In genomic region chr2:65128297-65129190, GRCh38 we compare ENCODE assay signal across 8 cellular contexts. TPM values are rescaled to one million over a fixed set of nuclear protein-coding genes. Genes with fewer than 3 reads are reported as not detected.
DNase-seq lines count a peak whose midpoint lies in the region; ATAC-seq, FAIRE-seq and TF ChIP-seq lines count a peak whose summit lies in the region.

No MANE protein-coding gene starts in this region.

- H3K9me2 ChIP-seq in SK-N-SH (no peaks in the 10 kb centered on the region), neural cell (ENCODE audit: insufficient read depth, low read length) (no peaks in the 10 kb centered on the region)

- DNase-seq in SK-N-SH (no peak), RPMI8226 (peak; percentile 49), endothelial cell of umbilical vein (ENCODE audit: low read depth, low spot score) (peak; percentile 15), DMS153 treated with DMSO at 0.1 percent for 48 hours (lab: John Stamatoyannopoulos, UW; ENCODE audit: unreplicated experiment) (no peak), cortex of kidney (lab: John Stamatoyannopoulos, UW) (no peak)

- dilution Hi-C loops in endothelial cell of umbilical vein (cut with MboI; ENCODE audit: extremely low pct_ligation_motif_present, low sequenced_read_pairs), result no loop called here

- peaks cover 6 to 15% of the 10 kb centered on the region in 2 experiments; a peak in 3 of 4 replicates for H3K4me1 ChIP-seq in SK-N-SH (ENCODE audit: control insufficient read depth in 1 of 2, insufficient read depth in 2 of 2, low read depth in 1 of 2, low read length in 1 of 2)
- H3K4me1 ChIP-seq in endothelial cell of umbilical vein (ENCODE audit: control insufficient read depth, extremely low read depth, insufficient read depth, low read length), result peaks cover 33% of the 10 kb centered on the region

- 21% methylated on average over 8 of the region's 8 CpGs for WGBS in SK-N-SH (ENCODE audit: low lambda C conversion rate)

- no peak for TF ChIP-seq CTCF in SK-N-SH (IDR thresholded peaks at IDR 0.05)
- TF ChIP-seq CTCF in endothelial cell of umbilical vein (IDR thresholded peaks at IDR 0.05; ENCODE audit: extremely low read depth in 1 of 2, insufficient read depth in 1 of 2, low read depth in 1 of 2, low read length in 2 of 2), result no peak
- no peak for TF ChIP-seq CTCF in neural cell (IDR thresholded peaks at IDR 0.05; ENCODE audit: poor library complexity, severe bottlenecking)

- POLR2A ChIA-PET in SK-N-SH (lab: Yijun Ruan, JAX), result no interaction called here
- POLR2A ChIA-PET in endothelial cell of umbilical vein (lab: Charles Lee), result interaction anchor here (0.7 to 1.8 kb wide), 3 partner anchors 52 to 73 kb away, joined by 3 to 7 read pairs (median 6); partner anchors contain the start of gene CEP68

- FAIRE-seq in endothelial cell of umbilical vein (lab: Jason Lieb, UNC), result no peak

- no peaks in the 10 kb centered on the region for H3K9me1 ChIP-seq in endothelial cell of umbilical vein (replicated peaks; ENCODE audit: control insufficient read depth, extremely low read depth, insufficient read depth, low read length)

- TF ChIP-seq EP300 in SK-N-SH (IDR thresholded peaks at IDR 0.05; ENCODE audit: borderline replicate concordance in 1 of 2, low read depth in 1 of 2, low read length in 1 of 2), result no peak
- no peak for TF ChIP-seq EP300 in neural cell (conservative IDR thresholded peaks at IDR 0.05; ENCODE audit: poor library complexity, severe bottlenecking)

- H3K27me3 ChIP-seq in SK-N-SH (ENCODE audit: insufficient read depth) (no peaks in the 10 kb centered on the region), endothelial cell of umbilical vein (ENCODE audit: control insufficient read depth in 2 of 2, insufficient read depth in 2 of 2, low read length in 2 of 2) (no peaks in the 10 kb centered on the region), neural cell (ENCODE audit: insufficient read depth, low read depth, low read length) (no peaks in the 10 kb centered on the region)

- intact Hi-C loops in endothelial cell of umbilical vein (cut with micrococcal nuclease), result no loop called here

- H2AFZ ChIP-seq in SK-N-SH (ENCODE audit: low read depth) (no peak overlapping the region), endothelial cell of umbilical vein (ENCODE audit: low read depth, low read length) (no peak overlapping the region), neural cell (ENCODE audit: low read depth, low read length) (no peak overlapping the region)

- H3K9ac ChIP-seq in SK-N-SH (peak overlapping the region; percentile 100), endothelial cell of umbilical vein (replicated peaks; ENCODE audit: extremely low read depth, insufficient read depth, low read length) (peak overlapping the region; percentile 98), neural cell (ENCODE audit: low read length) (peak overlapping the region; percentile 99)

- peak overlapping the region; percentile 85 to 91 for H3K4me3 ChIP-seq in SK-N-SH (ENCODE audit: low read depth in 2 of 2, low read length in 1 of 2)
- peak overlapping the region; percentile 98 to 100 (median 100) for H3K4me3 ChIP-seq in endothelial cell of umbilical vein (replicated peaks in 1 of 3; ENCODE audit: insufficient read depth in 1 of 3, low read depth in 1 of 3, low read length in 3 of 3)
- H3K4me3 ChIP-seq in neural cell (ENCODE audit: low read length), result peak overlapping the region; percentile 85

- TF ChIP-seq RAD21 in SK-N-SH (IDR thresholded peaks at IDR 0.05; ENCODE audit: low read length) (no peak), neural cell (conservative IDR thresholded peaks at IDR 0.05) (no peak)

- H3K79me2 ChIP-seq in SK-N-SH (ENCODE audit: insufficient read depth), result peaks cover 64% of the 10 kb centered on the region
- peaks cover 63% of the 10 kb centered on the region for H3K79me2 ChIP-seq in endothelial cell of umbilical vein (ENCODE audit: control insufficient read depth, insufficient read depth, low read length)
- H3K79me2 ChIP-seq in neural cell (replicated peaks; ENCODE audit: insufficient read depth, low read length), result peaks cover 60% of the 10 kb centered on the region

- H3K36me3 ChIP-seq in SK-N-SH (replicated peaks in 1 of 2; ENCODE audit: control insufficient read depth in 1 of 2, insufficient read depth in 2 of 2, low read length in 1 of 2), result no peaks in the 10 kb centered on the region
- no peaks in the 10 kb centered on the region for H3K36me3 ChIP-seq in endothelial cell of umbilical vein (ENCODE audit: control insufficient read depth in 2 of 2, extremely low read depth in 1 of 2, insufficient read depth in 2 of 2, low read length in 2 of 2)
- H3K36me3 ChIP-seq in neural cell (ENCODE audit: insufficient read depth, low read length), result no peaks in the 10 kb centered on the region

- peaks cover 6% of the 10 kb centered on the region for H3F3A ChIP-seq in SK-N-SH (replicated peaks; ENCODE audit: insufficient read depth)
- peaks cover 3% of the 10 kb centered on the region for H3F3A ChIP-seq in neural cell (ENCODE audit: insufficient read depth, low read length, poor library complexity, severe bottlenecking)

- H4K20me1 ChIP-seq in SK-N-SH (ENCODE audit: insufficient read depth), result peaks cover 58% of the 10 kb centered on the region
- peaks cover 26% of the 10 kb centered on the region for H4K20me1 ChIP-seq in endothelial cell of umbilical vein (replicated peaks; ENCODE audit: control insufficient read depth, extremely low read depth, insufficient read depth, low read length)
- H4K20me1 ChIP-seq in neural cell (ENCODE audit: insufficient read depth), result peaks cover 11% of the 10 kb centered on the region

- TF ChIP-seq POLR2A in endothelial cell of umbilical vein (IDR thresholded peaks at IDR 0.05; ENCODE audit: low read depth, low read length), result no peak

- no peaks in the 10 kb centered on the region for H3K9me3 ChIP-seq in SK-N-SH
- H3K9me3 ChIP-seq in endothelial cell of umbilical vein (replicated peaks; ENCODE audit: control insufficient read depth, insufficient read depth, low read length), result no peaks in the 10 kb centered on the region
- H3K9me3 ChIP-seq in neural cell (ENCODE audit: low read length), result no peaks in the 10 kb centered on the region

- CTCF ChIA-PET in SK-N-SH (lab: Yijun Ruan, JAX), result interaction anchor here (1.3 kb wide), 2 partner anchors 14 to 59 kb away, joined by 4 to 6 read pairs; no protein-coding TSS in a partner anchor
- CTCF ChIA-PET in endothelial cell of umbilical vein (lab: Charles Lee), result interaction anchor here (1.4 kb wide), 1 partner anchor 39 kb away, joined by 5 read pairs; no protein-coding TSS in a partner anchor

- TSS peak; percentile 42 for BruUV-seq in endothelial cell of umbilical vein (replicated peaks; lab: Mats Ljungman, UMichigan)

- H3K27ac ChIP-seq in SK-N-SH (ENCODE audit: low read depth in 2 of 2, low read length in 1 of 2), result peak overlapping the region in 1 of 2 experiments; percentile 97; a peak in 1 of 4 replicates
- peak overlapping the region; percentile 87 for H3K27ac ChIP-seq in endothelial cell of umbilical vein (ENCODE audit: insufficient read depth, low read depth, low read length)
- H3K27ac ChIP-seq in neural cell (ENCODE audit: low read length), result peak overlapping the region; percentile 100

- no peak for ATAC-seq in SK-N-SH treated with all-trans-retinoic acid at 6 μM for 48 hours
- no peak for ATAC-seq in GM19324 (IDR thresholded peaks at IDR 0.05; ENCODE audit: low FRiP score, unreplicated experiment)

- H3K4me2 ChIP-seq in SK-N-SH (peak overlapping the region; percentile 92), endothelial cell of umbilical vein (ENCODE audit: insufficient read depth, low read length) (peak overlapping the region; percentile 94), neural cell (ENCODE audit: low read length) (peak overlapping the region; percentile 57)

TF ChIP-seq in endothelial cell of umbilical vein, 7 proteins besides CTCF, POLR2A, EP300 and RAD21:
- TF ChIP-seq JUN (IDR thresholded peaks at IDR 0.05; ENCODE audit: borderline replicate concordance, insufficient read depth, insufficient read length, low read depth), result no peak
- TF ChIP-seq, protein P1, sequence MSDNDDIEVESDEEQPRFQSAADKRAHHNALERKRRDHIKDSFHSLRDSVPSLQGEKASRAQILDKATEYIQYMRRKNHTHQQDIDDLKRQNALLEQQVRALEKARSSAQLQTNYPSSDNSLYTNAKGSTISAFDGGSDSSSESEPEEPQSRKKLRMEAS (IDR thresholded peaks at IDR 0.05; ENCODE audit: insufficient read depth, insufficient read length), result no peak
TF ChIP-seq in endothelial cell of umbilical vein: peak in this region for 0.

TF ChIP-seq in neural cell, 6 proteins besides CTCF, POLR2A, EP300 and RAD21 (continues in another document):
- TF ChIP-seq SMC3 (conservative IDR thresholded peaks at IDR 0.05; ENCODE audit: poor library complexity), result no peak
- TF ChIP-seq POLR2AphosphoS5 (IDR thresholded peaks at IDR 0.05), result no peak
- no peak for TF ChIP-seq TAF1 (IDR thresholded peaks at IDR 0.05; ENCODE audit: low read depth)
- no peak for TF ChIP-seq MXI1 (conservative IDR thresholded peaks at IDR 0.05; ENCODE audit: poor library complexity, severe bottlenecking)

RNA-seq across cellular contexts. Expression of gene RAB1A, which starts 1.4 kb away (rescaled TPM):
- polyA plus RNA-seq in SK-N-SH (2012; rRNA removed) (111 and 113 TPM in 2 replicates), endothelial cell of umbilical vein (87.9 and 121 TPM in 2 replicates), neural cell (213 and 240 TPM in 2 replicates)
- polyA plus RNA-seq in SK-N-SH (2012; cell fraction: cytosol; rRNA removed), result 131 and 214 TPM in 2 replicates
- polyA plus RNA-seq in SK-N-SH (2012; cell fraction: nucleus; rRNA removed), result 25.4 and 55.8 TPM in 2 replicates
- 170 and 176 TPM in 2 replicates for total RNA-seq in endothelial cell of umbilical vein
- polyA plus RNA-seq in endothelial cell of umbilical vein (2011; cell fraction: cytosol; rRNA removed), result 146 and 156 TPM in 2 replicates
- polyA plus RNA-seq in endothelial cell of umbilical vein (2011; cell fraction: nucleus; rRNA removed), result 56.9 and 61.2 TPM in 2 replicates
- polyA plus RNA-seq in endothelial cell of umbilical vein (2012), result 240 and 279 TPM in 2 replicates
- polyA minus RNA-seq in endothelial cell of umbilical vein (64.0 and 108 TPM in 2 replicates), neural cell (112 and 131 TPM in 2 replicates)
- 33.6 TPM for polyA minus RNA-seq in endothelial cell of umbilical vein (2011; cell fraction: cytosol; rRNA and poly(A)+ RNA removed)
- 40.2 and 52.6 TPM in 2 replicates for polyA minus RNA-seq in endothelial cell of umbilical vein (2011; cell fraction: nucleus; rRNA and poly(A)+ RNA removed)

Comparison
In these comparisons a context has a peak if more than half of its experiments do, and no peak if none do; other contexts are left out.
1. DNase-seq: peak in RPMI8226 (single experiment) and endothelial cell of umbilical vein (single experiment); none in SK-N-SH (single experiment), DMS153 treated with DMSO at 0.1 percent for 48 hours (single experiment) and cortex of kidney (single experiment).
2. Peak in every context shown above with its lines, with median percentiles within 50 percentile points of each other: H3K4me2 ChIP-seq, H3K4me3 ChIP-seq and H3K9ac ChIP-seq.